8 cellular contexts compared by ENCODE assay signal in genomic region chr12:98514984-98515367, GRCh38. TPM values are rescaled to one million over a fixed set of nuclear protein-coding genes. Genes with fewer than 3 reads are reported as not detected.
DNase-seq lines count a peak whose midpoint lies in the region; ATAC-seq, FAIRE-seq and TF ChIP-seq lines count a peak whose summit lies in the region.

No MANE protein-coding gene starts in this region.

- H3K27me3 ChIP-seq in A673 (replicated peaks; ENCODE audit: insufficient read depth, low read depth, low read length, poor library complexity) (no peaks in the 10 kb centered on the region), mucosa of rectum (ENCODE audit: control insufficient read depth in 2 of 2, insufficient read depth in 2 of 2, low read length in 2 of 2) (no peaks in the 10 kb centered on the region)

- H3K4me1 ChIP-seq in A673 (ENCODE audit: insufficient read depth, low read length, poor library complexity, severe bottlenecking) = peaks cover 21% of the 10 kb centered on the region
- H3K4me1 ChIP-seq in mucosa of rectum (ENCODE audit: control insufficient read depth in 2 of 2, insufficient read depth in 2 of 2, low read length in 2 of 2) = peaks cover 13 to 15% of the 10 kb centered on the region in 2 donors

- H3K9ac ChIP-seq in mucosa of rectum (ENCODE audit: low read depth in 1 of 2, low read length in 2 of 2) = peak overlapping the region; percentile 92 to 99

- H3K4me3 ChIP-seq in A673 (ENCODE audit: low read depth, low read length, poor library complexity, severe bottlenecking) = peak overlapping the region; percentile 98
- peak overlapping the region; percentile 98 for H3K4me3 ChIP-seq in LNCaP clone FGC (ENCODE audit: low read depth, low read length)
- peak overlapping the region; percentile 77 to 96 for H3K4me3 ChIP-seq in mucosa of rectum (ENCODE audit: low read length in 2 of 2)

- H3K27ac ChIP-seq in A673 (ENCODE audit: low read depth, low read length, poor library complexity, severe bottlenecking) (peak overlapping the region; percentile 100), cingulate gyrus (ENCODE audit: low read depth, low read length) (peak overlapping the region; percentile 97), mucosa of rectum (ENCODE audit: low read depth in 2 of 2, low read length in 2 of 2) (peak overlapping the region; percentile 94 to 98)

- FAIRE-seq in GM12892 (lab: Jason Lieb, UNC) (no peak), H54 (lab: Jason Lieb, UNC) (no peak)

- no peak for TF ChIP-seq POLR2A in GM12892 (IDR thresholded peaks at IDR 0.05; ENCODE audit: low read depth, low read length)
- TF ChIP-seq POLR2A in H54 (IDR thresholded peaks at IDR 0.05; ENCODE audit: low read depth, low read length) = no peak

- BruUV-seq in A673 (replicated peaks; lab: Mats Ljungman, UMichigan) = TSS peak; percentile 72

- DNase-seq in A673 (ENCODE audit: low spot score) (no peak), LNCaP clone FGC (ENCODE audit: low read depth) (no peak), GM12892 (ENCODE audit: insufficient read length) (no peak), H54 (ENCODE audit: insufficient read length, low spot score) (no peak), GF-D8 (lab: John Stamatoyannopoulos, UW) (no peak)

- H3K36me3 ChIP-seq in A673 (ENCODE audit: insufficient read depth, low read length, poor library complexity, severe bottlenecking) (peaks cover 12% of the 10 kb centered on the region), mucosa of rectum (ENCODE audit: control insufficient read depth in 2 of 2, insufficient read depth in 2 of 2, low read length in 2 of 2) (no peaks in the 10 kb centered on the region)

- intact Hi-C loops in A673 (cut with micrococcal nuclease; ENCODE audit: unreplicated experiment) = loop anchor here (1.0 to 2.0 kb wide), 2 partner anchors 76 to 90 kb away; no protein-coding TSS in a partner anchor

- CTCF ChIA-PET in A673 (lab: Charles Lee) = no interaction called here

- H3K9me3 ChIP-seq in A673 (ENCODE audit: low read depth, low read length, poor library complexity, severe bottlenecking) (no peaks in the 10 kb centered on the region), mucosa of rectum (ENCODE audit: control insufficient read depth in 2 of 2, low read length in 2 of 2) (no peaks in the 10 kb centered on the region)

- POLR2A ChIA-PET in A673 (lab: Charles Lee; ENCODE audit: low non-redundant PET) = no interaction called here

- no peak for ATAC-seq in GM21737 (IDR thresholded peaks at IDR 0.05; ENCODE audit: unreplicated experiment)

- TF ChIP-seq CTCF in A673 (conservative IDR thresholded peaks at IDR 0.05; ENCODE audit: low read depth, low read length) (no peak), LNCaP clone FGC (IDR thresholded peaks at IDR 0.05; ENCODE audit: control insufficient read depth, extremely low read depth, insufficient read depth) (no peak)

RNA-seq across cellular contexts. Expression of gene TMPO, which starts 0.4 kb away (rescaled TPM):
- 296 and 311 TPM in 2 replicates for total RNA-seq in A673 (2021)
- 124 TPM for polyA plus RNA-seq in GM12892 (2012; ENCODE audit: missing spikeins)
